In genomic region chr11:35148163-35148562, GRCh38 we compare ENCODE assay signal across 17 cellular contexts. TPM values are rescaled to one million over a fixed set of nuclear protein-coding genes. Genes with fewer than 3 reads are reported as not detected.
DNase-seq lines count a peak whose midpoint lies in the region; ATAC-seq, FAIRE-seq and TF ChIP-seq lines count a peak whose summit lies in the region.
"Had no signal": no experiment of that assay in that cellular context is flagged by ENCODE, and none has a peak within 500 bp of the region (broad histone marks: within the 10 kb centered on the region; RNA-seq: fewer than 3 reads in every experiment).

No MANE protein-coding gene starts in this region.

- TF ChIP-seq CTCF in left lung (IDR thresholded peaks at IDR 0.05) (no peak), kidney (IDR thresholded peaks at IDR 0.05; ENCODE audit: borderline replicate concordance, extremely low read depth, insufficient read depth) (no peak), tibial artery (IDR thresholded peaks at IDR 0.05) (no peak)

- ATAC-seq in central memory CD8-positive, alpha-beta T cell (replicated peaks; ENCODE audit: extremely low read depth, poor library complexity, severe bottlenecking): peak; percentile 29
- ATAC-seq in left lung: no peak
- ATAC-seq: K562 had no signal

- peaks cover 4% of the 10 kb centered on the region for H3K9me3 Mint-ChIP-seq in T-helper 2 cell treated with Interferon-gamma antibody and Interleukin-4, amounts not matched to agents 5 μg/mL and 100 μg/mL, for 36 hours
- no peaks in the 10 kb centered on the region for H3K9me3 Mint-ChIP-seq in central memory CD8-positive, alpha-beta T cell
- H3K9me3 Mint-ChIP-seq: mesothelial cell of epicardium had no signal

- peaks cover 84% of the 10 kb centered on the region for H3K36me3 Mint-ChIP-seq in T-helper 2 cell treated with Interferon-gamma antibody and Interleukin-4, amounts not matched to agents 5 μg/mL and 100 μg/mL, for 36 hours (ENCODE audit: low read depth)
- peaks cover 89% of the 10 kb centered on the region for H3K36me3 Mint-ChIP-seq in central memory CD8-positive, alpha-beta T cell (ENCODE audit: insufficient read depth)
- H3K36me3 Mint-ChIP-seq: mesothelial cell of epicardium had no signal

- FAIRE-seq in kidney (lab: Jason Lieb, UNC): no peak
- FAIRE-seq: K562 had no signal

- no peaks in the 10 kb centered on the region for H3K36me3 ChIP-seq in thymus (ENCODE audit: control insufficient read depth, insufficient read depth)
- H3K36me3 ChIP-seq in left lung: peaks cover 0 to 39% of the 10 kb centered on the region in 2 donors
- H3K36me3 ChIP-seq in kidney (ENCODE audit: control insufficient read depth in 1 of 2, insufficient read depth in 2 of 2, low read length in 2 of 2): no peaks in the 10 kb centered on the region
- H3K36me3 ChIP-seq in tibial artery: no peaks in the 10 kb centered on the region

- H3K4me3 Mint-ChIP-seq in T-helper 2 cell treated with Interferon-gamma antibody and Interleukin-4, amounts not matched to agents 5 μg/mL and 100 μg/mL, for 36 hours: peak overlapping the region; percentile 7
- peak overlapping the region; percentile 87 for H3K4me3 Mint-ChIP-seq in central memory CD8-positive, alpha-beta T cell
- H3K4me3 Mint-ChIP-seq: mesothelial cell of epicardium had no signal

- WGBS in thymus: 35% methylated on average over 3 of the region's 3 CpGs

- H3K27ac Mint-ChIP-seq in T-helper 2 cell treated with Interferon-gamma antibody and Interleukin-4, amounts not matched to agents 5 μg/mL and 100 μg/mL, for 36 hours: peak overlapping the region; percentile 24
- peak overlapping the region; percentile 94 for H3K27ac Mint-ChIP-seq in central memory CD8-positive, alpha-beta T cell (ENCODE audit: low read depth)
- H3K27ac Mint-ChIP-seq: mesothelial cell of epicardium had no signal

- H3K4me1 ChIP-seq in thymus (ENCODE audit: control insufficient read depth, insufficient read depth, low read length): peaks cover 41% of the 10 kb centered on the region
- H3K4me1 ChIP-seq in left lung: peaks cover 30 to 99% of the 10 kb centered on the region in 2 donors
- H3K4me1 ChIP-seq in kidney (ENCODE audit: control insufficient read depth in 1 of 2, insufficient read depth in 1 of 2, low read depth in 1 of 2, low read length in 2 of 2): no peaks in the 10 kb centered on the region
- H3K4me1 ChIP-seq in tibial artery: peaks cover 0 to 74% (median 46%) of the 10 kb centered on the region in 4 donors

- peak; percentile 27 for DNase-seq in stimulated activated CD4-positive, alpha-beta T cell treated with anti-CD3 and anti-CD28 coated beads, Interleukin-4, amount 100 ng/mL, for 1 hour
- DNase-seq in stimulated activated CD4-positive, alpha-beta T cell treated with anti-CD3 and anti-CD28 coated beads, Interleukin-12 subunit alpha, Interleukin-12 subunit beta, amount 100 ng/mL, for 4 hours: no peak
- DNase-seq in T-helper 2 cell treated with Interferon-gamma antibody and Interleukin-4, amounts not matched to agents 5 μg/mL and 100 μg/mL, for 36 hours (ENCODE audit: low spot score): no peak
- DNase-seq in central memory CD8-positive, alpha-beta T cell (ENCODE audit: low spot score in 2 of 2): peak in 1 of 2 donors; percentile 57
- no peak for DNase-seq in left lung
- no peak for DNase-seq in kidney
- DNase-seq in tibial artery: no peak
- DNase-seq: H7, islet precursor cell, NCI-H1417, NCI-H345, occipital lobe, SK-N-SH, substantia nigra had no signal

- H3K27ac ChIP-seq in thymus (ENCODE audit: low read depth) (peak overlapping the region; percentile 69), left lung (peak overlapping the region in 1 of 2 donors; percentile 21), kidney (ENCODE audit: low read depth in 2 of 2, low read length in 2 of 2) (no peak overlapping the region), tibial artery (no peak overlapping the region)

- H3K27me3 ChIP-seq in thymus (ENCODE audit: control insufficient read depth, insufficient read depth) (no peaks in the 10 kb centered on the region), left lung (no peaks in the 10 kb centered on the region), tibial artery (no peaks in the 10 kb centered on the region)

- H3K9me3 ChIP-seq in thymus (ENCODE audit: control insufficient read depth) (no peaks in the 10 kb centered on the region), left lung (no peaks in the 10 kb centered on the region), kidney (ENCODE audit: control insufficient read depth in 1 of 2, low read length in 2 of 2) (no peaks in the 10 kb centered on the region), tibial artery (no peaks in the 10 kb centered on the region)
- H3K9me3 ChIP-seq: SK-N-SH had no signal

- H3K4me1 Mint-ChIP-seq in T-helper 2 cell treated with Interferon-gamma antibody and Interleukin-4, amounts not matched to agents 5 μg/mL and 100 μg/mL, for 36 hours (ENCODE audit: low read depth): peaks cover 71% of the 10 kb centered on the region
- peaks cover 97% of the 10 kb centered on the region for H3K4me1 Mint-ChIP-seq in central memory CD8-positive, alpha-beta T cell
- H3K4me1 Mint-ChIP-seq: mesothelial cell of epicardium had no signal

- H3K9ac ChIP-seq in kidney (ENCODE audit: low read length in 2 of 2): no peak overlapping the region
- H3K9ac ChIP-seq: SK-N-SH had no signal

- no peak overlapping the region for H3K4me3 ChIP-seq in thymus (ENCODE audit: low read length)
- H3K4me3 ChIP-seq in left lung: no peak overlapping the region
- no peak overlapping the region for H3K4me3 ChIP-seq in kidney (ENCODE audit: low read length in 2 of 2)
- no peak overlapping the region for H3K4me3 ChIP-seq in tibial artery
- H3K4me3 ChIP-seq: K562 had no signal

- no peaks in the 10 kb centered on the region for H3K27me3 Mint-ChIP-seq in T-helper 2 cell treated with Interferon-gamma antibody and Interleukin-4, amounts not matched to agents 5 μg/mL and 100 μg/mL, for 36 hours (ENCODE audit: low read depth)
- H3K27me3 Mint-ChIP-seq in central memory CD8-positive, alpha-beta T cell: no peaks in the 10 kb centered on the region

- intact Hi-C loops in left lung (cut with DNase I) (no loop called here), kidney (cut with DNase I) (no loop called here), tibial artery (cut with DNase I; ENCODE audit: low total_unique reads) (no loop called here)

RNA-seq across cellular contexts. Expression of gene CD44, which starts 9.2 kb away (rescaled TPM):
- polyA plus RNA-seq in thymus: 78.7 TPM
- total RNA-seq in left lung: 100 to 1,000 TPM; 479 to 693 TPM
- total RNA-seq in kidney: 235 TPM
- polyA plus RNA-seq in kidney (ENCODE audit: insufficient read depth, low read depth, low replicate concordance): 13.8 TPM
